In the genomic region with DNA sequence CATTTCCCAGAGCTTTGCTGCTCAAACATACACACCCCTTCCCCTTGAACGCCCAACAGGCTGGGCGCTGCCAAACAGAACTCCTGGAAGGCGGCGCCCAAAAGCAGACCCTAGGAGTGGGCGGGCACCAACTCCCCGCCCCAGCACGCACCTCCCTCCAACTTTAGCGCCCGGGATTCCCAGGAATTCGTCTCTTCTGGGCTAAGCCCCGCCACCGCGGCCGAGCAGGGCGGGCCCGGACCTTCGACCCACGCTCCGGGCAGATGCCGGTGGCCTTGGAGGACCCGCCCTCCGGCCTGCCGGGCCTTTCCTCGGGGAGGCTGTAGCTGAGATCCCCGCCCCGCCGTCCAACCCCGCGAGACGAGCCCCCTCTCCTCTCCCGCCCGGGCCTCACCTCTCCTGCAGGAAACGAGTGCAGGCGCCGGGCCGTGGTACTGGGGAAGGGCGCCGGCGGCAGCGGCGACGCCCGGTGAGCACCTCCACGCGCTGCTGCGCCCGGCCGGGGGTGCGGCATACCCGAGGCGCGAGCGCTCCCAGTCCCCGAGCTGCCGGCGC, we compare ENCODE assay signal across 8 cellular contexts. TPM values are rescaled to one million over a fixed set of nuclear protein-coding genes. Genes with fewer than 3 reads are reported as not detected.
A peak's percentile ranks its signal among the peaks of the same experiment; 100 is the strongest.
DNase-seq lines count a peak whose midpoint lies in the region; ATAC-seq and TF ChIP-seq lines count a peak whose summit lies in the region.

No MANE protein-coding gene starts in this region.

- in situ Hi-C loops in astrocyte of the spinal cord (cut with HindIII; ENCODE audit: low sequenced_read_pairs): no loop called here

- H3K9me2 ChIP-seq in PC-3 (replicated peaks; ENCODE audit: low read length): no peaks in the 10 kb centered on the region
- H3K9me2 ChIP-seq in hepatocyte (replicated peaks; ENCODE audit: insufficient read depth): no peaks in the 10 kb centered on the region

- H3K9me3 ChIP-seq in HUES6 (ENCODE audit: control insufficient read depth, insufficient read depth, low read depth, low read length) (no peaks in the 10 kb centered on the region), PC-3 (ENCODE audit: low read length) (no peaks in the 10 kb centered on the region), hepatocyte (ENCODE audit: low read depth) (no peaks in the 10 kb centered on the region), psoas muscle (no peaks in the 10 kb centered on the region)

- H3K9ac ChIP-seq in HUES6 (ENCODE audit: low read length): peak overlapping the region; percentile 85
- peak overlapping the region; percentile 73 for H3K9ac ChIP-seq in PC-3 (ENCODE audit: low read length)

- peaks cover 16% of the 10 kb centered on the region; the same call in 1 of the 2 replicates for H3K4me1 ChIP-seq in HUES6 (ENCODE audit: control insufficient read depth, insufficient read depth, low read length)
- H3K4me1 ChIP-seq in PC-3 (ENCODE audit: insufficient read depth, low read length): peaks cover 18% of the 10 kb centered on the region
- peaks cover 22% of the 10 kb centered on the region for H3K4me1 ChIP-seq in hepatocyte (ENCODE audit: insufficient read depth)
- peaks cover 28% of the 10 kb centered on the region for H3K4me1 ChIP-seq in psoas muscle

- DNase-seq in NOMO-1 (lab: John Stamatoyannopoulos, UW; ENCODE audit: unreplicated experiment in 2 of 2) (peak; percentile 23 to 36), NOMO-1 treated with dmso at 0.1 percent for 144 hours (lab: John Stamatoyannopoulos, UW; ENCODE audit: unreplicated experiment) (no peak), PC-3 (peak; percentile 69), astrocyte of the spinal cord (ENCODE audit: low read depth, low spot score) (peak; percentile 71), hepatocyte (ENCODE audit: low spot score) (peak; percentile 86), psoas muscle (peak; percentile 71 to 77)

- BruUV-seq in PC-3 (replicated peaks; lab: Mats Ljungman, UMichigan): no TSS peak

- H3K27ac ChIP-seq in HUES6 (ENCODE audit: low read depth, low read length) (peak overlapping the region; percentile 63), PC-3 (ENCODE audit: low read length) (peak overlapping the region; percentile 44), hepatocyte (peak overlapping the region; percentile 95), psoas muscle (peak overlapping the region; percentile 96)

- intact Hi-C loops in PC-3 (cut with micrococcal nuclease): loop anchor here (5.0 kb wide), 2 partner anchors 101 to 254 kb away; a partner anchor contains a TSS
- intact Hi-C loops in psoas muscle (cut with DNase I): loop anchor here in 1 of 2 donors (2.0 kb wide), 1 partner anchor 103 kb away; a partner anchor contains a TSS

- POLR2A ChIA-PET in PC-3 (lab: Charles Lee; ENCODE audit: unreplicated experiment): interaction anchor here (0.7 kb wide), 1 partner anchor 326 kb away, joined by 4 read pairs; no protein-coding TSS in a partner anchor

- H2AFZ ChIP-seq in PC-3 (ENCODE audit: low read length) (peak overlapping the region; percentile 81), hepatocyte (peak overlapping the region; percentile 85)

- no peak for TF ChIP-seq CTCF in PC-3 (conservative IDR thresholded peaks at IDR 0.05; ENCODE audit: low read depth, low read length)
- TF ChIP-seq CTCF in astrocyte of the spinal cord (IDR thresholded peaks at IDR 0.05; ENCODE audit: low read depth, low read length): no peak
- TF ChIP-seq CTCF in hepatocyte (IDR thresholded peaks at IDR 0.05; ENCODE audit: poor library complexity): no peak
- TF ChIP-seq CTCF in psoas muscle (IDR thresholded peaks at IDR 0.05): no peak

- H3K27me3 ChIP-seq in HUES6 (ENCODE audit: control insufficient read depth, insufficient read depth, low read length) (no peaks in the 10 kb centered on the region), PC-3 (ENCODE audit: low read length) (no peaks in the 10 kb centered on the region), hepatocyte (no peaks in the 10 kb centered on the region), psoas muscle (ENCODE audit: insufficient read depth in 3 of 3, low read length in 2 of 3) (no peaks in the 10 kb centered on the region)

- H3K4me3 ChIP-seq in HUES6 (ENCODE audit: low read depth, low read length) (peak overlapping the region; percentile 61), PC-3 (ENCODE audit: low read length) (peak overlapping the region; percentile 86), astrocyte of the spinal cord (ENCODE audit: low read depth, low read length) (peak overlapping the region; percentile 71), hepatocyte (peak overlapping the region; percentile 48), psoas muscle (peak overlapping the region; percentile 92)

- ATAC-seq in GM21529 (IDR thresholded peaks at IDR 0.05; ENCODE audit: unreplicated experiment) (peak; percentile 29), PC-3 (peak; percentile 56), psoas muscle (peak; percentile 12 to 28 (median 21))

- H3F3A ChIP-seq in PC-3 (ENCODE audit: low read length, unreplicated experiment): no peaks in the 10 kb centered on the region

- H3K79me2 ChIP-seq in PC-3 (ENCODE audit: low read length) (peaks cover 47% of the 10 kb centered on the region), hepatocyte (peaks cover 47% of the 10 kb centered on the region)

- CTCF ChIA-PET in PC-3 (lab: Charles Lee): no interaction called here

- H3K4me2 ChIP-seq in PC-3 (ENCODE audit: low read length): peak overlapping the region; percentile 87
- H3K4me2 ChIP-seq in hepatocyte: peak overlapping the region; percentile 83

- H4K20me1 ChIP-seq in PC-3 (ENCODE audit: low read length): peaks cover 5% of the 10 kb centered on the region; the same call in 1 of the 2 replicates
- H4K20me1 ChIP-seq in hepatocyte (ENCODE audit: insufficient read depth, poor library complexity, severe bottlenecking): peaks cover 4% of the 10 kb centered on the region

- peaks cover 5% of the 10 kb centered on the region; the same call in 1 of the 2 replicates for H3K36me3 ChIP-seq in HUES6 (ENCODE audit: control insufficient read depth, insufficient read depth, low read length)
- no peaks in the 10 kb centered on the region for H3K36me3 ChIP-seq in PC-3 (ENCODE audit: low read depth, low read length)
- H3K36me3 ChIP-seq in hepatocyte (replicated peaks; ENCODE audit: insufficient read depth, low read depth): no peaks in the 10 kb centered on the region
- no peaks in the 10 kb centered on the region for H3K36me3 ChIP-seq in psoas muscle (ENCODE audit: insufficient read depth in 1 of 2, low read depth in 1 of 2)

- WGBS in hepatocyte (ENCODE audit: low lambda C conversion rate, missing lambda C conversion rate): under 1% methylated on average over 34 of the region's 56 CpGs
- WGBS in psoas muscle, 3 donors: 0 to 1% (median 0%) methylated on average over 41 to 56 of the region's 56 CpGs

RNA-seq across cellular contexts. Expression of a gene that starts 0.7 kb away (rescaled TPM):
- total RNA-seq in PC-3 (2014; rRNA removed) (28.6 and 36.2 TPM in 2 replicates), hepatocyte (16.1 and 18.6 TPM in 2 replicates), psoas muscle (10 to 100 TPM; 20.5 to 31.9 (median 23.2) TPM)
- polyA plus RNA-seq in hepatocyte (22.9 and 27.6 TPM in 2 replicates), psoas muscle (10 to 100 TPM; 17.9 to 20.1 (median 18.0) TPM)

Comparison
In these comparisons a context has a peak if more than half of its experiments do, and no peak if none do; other contexts are left out.
1. H3K27ac ChIP-seq: peak in every context shown above with its lines; median percentile 96 in psoas muscle; 95 in hepatocyte; 63 in HUES6; 44 in PC-3.